ENCODE assay signal across 35 cellular contexts in genomic region chr16:19192865-19193264, GRCh38. TPM values are rescaled to one million over a fixed set of nuclear protein-coding genes. Genes with fewer than 3 reads are reported as not detected.
"Had no signal": no experiment of that assay in that cellular context is flagged by ENCODE, and none has a peak within 500 bp of the region (broad histone marks: within the 10 kb centered on the region; RNA-seq: fewer than 3 reads in every experiment).

No MANE protein-coding gene starts in this region.

- H3K27ac ChIP-seq: adrenal gland, body of pancreas, brain microvascular endothelial cell, breast epithelium, VCaP had no signal

- FAIRE-seq: astrocyte, TTC549 had no signal

- H3K27me3 ChIP-seq: adrenal gland, body of pancreas, brain microvascular endothelial cell, breast epithelium had no signal

- ATAC-seq: activated CD8-positive, alpha-beta T cell treated with anti-CD3 and anti-CD28 coated beads for 36 hours; activated naive CD4-positive, alpha-beta T cell treated with anti-CD3 and anti-CD28 coated beads, Interleukin-2, amount 50 U/mL, for 72 hours; activated T-cell treated with anti-CD3 and anti-CD28 coated beads, Interleukin-2, amount 50 U/mL, for 4 hours; activated T-cell treated with anti-CD3 and anti-CD28 coated beads, Interleukin-2, amount 50 U/mL, for 72 hours; activated T-helper 17 cell treated with anti-CD3 and anti-CD28 coated beads, Interleukin-2, amount 50 U/mL, for 72 hours; body of pancreas had no signal

- H3K4me1 ChIP-seq: body of pancreas, breast epithelium had no signal

- DNase-seq: activated B cell treated with CpG ODN at 0.5 μM for 24 hours; activated CD4-positive, alpha-beta memory T cell treated with anti-CD3 and anti-CD28 coated beads for 36 hours; activated CD4-positive, alpha-beta T cell treated with anti-CD3 and anti-CD28 coated beads for 4 hours; activated CD4-positive, alpha-beta T cell treated with anti-CD3 and anti-CD28 coated beads, Interleukin-2, amount 10 ng/mL, durations not matched to agents 24 days and 14 days; activated CD4-positive, alpha-beta T cell treated with anti-CD3 and anti-CD28 coated beads, Interleukin-2, amount 50 U/mL, for 1 hour; activated CD4-positive, alpha-beta T cell treated with anti-CD3 and anti-CD28 coated beads, Interleukin-2, amount 50 U/mL, for 4 hours; activated CD4-positive, CD25-positive, alpha-beta regulatory T cell treated with anti-CD3 and anti-CD28 coated beads, Interleukin-2, amount 50 U/mL, for 72 hours; activated CD8-positive, alpha-beta memory T cell treated with anti-CD3 and anti-CD28 coated beads, Interleukin-2, amount 50 U/mL, for 4 hours; activated CD8-positive, alpha-beta T cell treated with anti-CD3 and anti-CD28 coated beads for 36 hours; activated effector memory CD4-positive, alpha-beta T cell treated with anti-CD3 and anti-CD28 coated beads, Interleukin-2, amount 50 U/mL, for 16 hours; activated gamma-delta T cell treated with Interleukin-2 at 50 U/mL for 16 hours; activated naive CD4-positive, alpha-beta T cell; activated naive CD4-positive, alpha-beta T cell treated with anti-CD3 and anti-CD28 coated beads for 36 hours; activated naive CD4-positive, alpha-beta T cell treated with anti-CD3 and anti-CD28 coated beads, Interleukin-2, amount 50 U/mL, for 16 hours; activated naive CD8-positive, alpha-beta T cell treated with anti-CD3 and anti-CD28 coated beads for 36 hours; activated T-cell treated with anti-CD3 and anti-CD28 coated beads for 4 hours; activated T-cell treated with anti-CD3 and anti-CD28 coated beads, Interleukin-2, amount 50 U/mL, for 1 hour; activated T-cell treated with anti-CD3 and anti-CD28 coated beads, Interleukin-2, amount 50 U/mL, for 4 hours; activated T-cell treated with anti-CD3 and anti-CD28 coated beads, Interleukin-2, amount 50 U/mL, for 72 hours; adrenal gland; amniotic stem cell; aorta; body of pancreas; brain microvascular endothelial cell; central memory CD4-positive, alpha-beta T cell; T-helper 1 cell; T-helper 2 cell; T-helper 9 cell had no signal

RNA-seq across cellular contexts. Expression of gene SYT17, which starts 24.8 kb away (rescaled TPM):
- total RNA-seq: activated CD8-positive, alpha-beta memory T cell treated with anti-CD3 and anti-CD28 coated beads for 36 hours; activated naive CD4-positive, alpha-beta T cell treated with anti-CD3 and anti-CD28 coated beads for 36 hours; activated naive CD4-positive, alpha-beta T cell treated with anti-CD3 and anti-CD28 coated beads, Interleukin-2, amount 50 U/mL, for 72 hours; activated T-helper 17 cell treated with anti-CD3 and anti-CD28 coated beads, Interleukin-2, amount 50 U/mL, for 72 hours had no signal
